9 cellular contexts compared by ENCODE assay signal in genomic region chr7:129644634-129645230, GRCh38. TPM values are rescaled to one million over a fixed set of nuclear protein-coding genes. Genes with fewer than 3 reads are reported as not detected.
DNase-seq lines count a peak whose midpoint lies in the region; ATAC-seq and TF ChIP-seq lines count a peak whose summit lies in the region.
"Had no signal": no experiment of that assay in that cellular context is flagged by ENCODE, and none has a peak within 500 bp of the region (broad histone marks: within the 10 kb centered on the region; RNA-seq: fewer than 3 reads in every experiment).

No MANE protein-coding gene starts in this region.

- intact Hi-C loops in colonic mucosa (cut with DNase I), result no loop called here
- intact Hi-C loops in activated T-helper 1 cell treated with anti-CD3 and anti-CD28 coated beads, Interleukin-12 subunit alpha, Interleukin-12 subunit beta, Interleukin-2, Interleukin-4 antibody, amounts not matched to agents 30 ng/mL and 10 ng/mL and 1 ng/mL, durations not matched to agents 14 hours and 24 hours and 36 hours (cut with micrococcal nuclease), result loop anchor here (2.0 kb wide), 1 partner anchor 302 kb away; no protein-coding TSS in a partner anchor

- DNase-seq in NCI-H526 (lab: John Stamatoyannopoulos, UW) (peak; percentile 59 to 85), colonic mucosa (no peak), myocyte (ENCODE audit: low read depth) (peak; percentile 66), islet precursor cell (no peak)
- DNase-seq in activated T-helper 1 cell treated with anti-CD3 and anti-CD28 coated beads, Interleukin-12 subunit alpha, Interleukin-12 subunit beta, Interleukin-2, Interleukin-4 antibody, amounts not matched to agents 30 ng/mL and 10 ng/mL and 1 ng/mL, durations not matched to agents 14 hours and 24 hours and 36 hours (ENCODE audit: low spot score), result no peak

- no peak overlapping the region for H3K27ac Mint-ChIP-seq in activated T-helper 1 cell treated with anti-CD3 and anti-CD28 coated beads, Interleukin-12 subunit alpha, Interleukin-12 subunit beta, Interleukin-2, Interleukin-4 antibody, amounts not matched to agents 30 ng/mL and 10 ng/mL and 1 ng/mL, durations not matched to agents 14 hours and 24 hours and 36 hours
- H3K27ac Mint-ChIP-seq: activated naive CD4-positive, alpha-beta T cell treated with anti-CD3 and anti-CD28 coated beads, Interleukin-2, amount 50 U/mL, for 24 hours had no signal

- H3K4me1 ChIP-seq in colonic mucosa, result no peaks in the 10 kb centered on the region

- H3K27ac ChIP-seq in 22Rv1 (no peak overlapping the region), colonic mucosa (no peak overlapping the region)

- no peaks in the 10 kb centered on the region for H3K27me3 ChIP-seq in colonic mucosa

- H3K9me3 Mint-ChIP-seq in activated T-helper 1 cell treated with anti-CD3 and anti-CD28 coated beads, Interleukin-12 subunit alpha, Interleukin-12 subunit beta, Interleukin-2, Interleukin-4 antibody, amounts not matched to agents 30 ng/mL and 10 ng/mL and 1 ng/mL, durations not matched to agents 14 hours and 24 hours and 36 hours, result no peaks in the 10 kb centered on the region
- H3K9me3 Mint-ChIP-seq: activated naive CD4-positive, alpha-beta T cell treated with anti-CD3 and anti-CD28 coated beads, Interleukin-2, amount 50 U/mL, for 24 hours had no signal

- no peak overlapping the region for H3K4me3 Mint-ChIP-seq in activated T-helper 1 cell treated with anti-CD3 and anti-CD28 coated beads, Interleukin-12 subunit alpha, Interleukin-12 subunit beta, Interleukin-2, Interleukin-4 antibody, amounts not matched to agents 30 ng/mL and 10 ng/mL and 1 ng/mL, durations not matched to agents 14 hours and 24 hours and 36 hours
- H3K4me3 Mint-ChIP-seq: activated naive CD4-positive, alpha-beta T cell treated with anti-CD3 and anti-CD28 coated beads, Interleukin-2, amount 50 U/mL, for 24 hours had no signal

- H3K27me3 Mint-ChIP-seq in activated T-helper 1 cell treated with anti-CD3 and anti-CD28 coated beads, Interleukin-12 subunit alpha, Interleukin-12 subunit beta, Interleukin-2, Interleukin-4 antibody, amounts not matched to agents 30 ng/mL and 10 ng/mL and 1 ng/mL, durations not matched to agents 14 hours and 24 hours and 36 hours (ENCODE audit: insufficient read depth), result no peaks in the 10 kb centered on the region
- H3K27me3 Mint-ChIP-seq: activated naive CD4-positive, alpha-beta T cell treated with anti-CD3 and anti-CD28 coated beads, Interleukin-2, amount 50 U/mL, for 24 hours had no signal

- H3K36me3 Mint-ChIP-seq in activated T-helper 1 cell treated with anti-CD3 and anti-CD28 coated beads, Interleukin-12 subunit alpha, Interleukin-12 subunit beta, Interleukin-2, Interleukin-4 antibody, amounts not matched to agents 30 ng/mL and 10 ng/mL and 1 ng/mL, durations not matched to agents 14 hours and 24 hours and 36 hours (ENCODE audit: low read depth), result peaks cover 5% of the 10 kb centered on the region

- H3K4me3 ChIP-seq in colonic mucosa, result no peak overlapping the region

- H3K4me1 Mint-ChIP-seq in activated T-helper 1 cell treated with anti-CD3 and anti-CD28 coated beads, Interleukin-12 subunit alpha, Interleukin-12 subunit beta, Interleukin-2, Interleukin-4 antibody, amounts not matched to agents 30 ng/mL and 10 ng/mL and 1 ng/mL, durations not matched to agents 14 hours and 24 hours and 36 hours (ENCODE audit: low read depth), result peaks cover 10% of the 10 kb centered on the region

- no peak overlapping the region for H3K9ac ChIP-seq in colonic mucosa (ENCODE audit: low read depth in 2 of 2, low read length in 2 of 2)

- ATAC-seq in HG02588 (IDR thresholded peaks at IDR 0.05; ENCODE audit: unreplicated experiment), result no peak

- peak; percentile 77 for TF ChIP-seq CTCF in 22Rv1 (IDR thresholded peaks at IDR 0.05)
- peak; percentile 16 for TF ChIP-seq CTCF in GM12873 (IDR thresholded peaks at IDR 0.05; ENCODE audit: insufficient read depth, low read depth, low read length, missing control alignments)
- TF ChIP-seq CTCF in colonic mucosa (IDR thresholded peaks at IDR 0.05), result peak; percentile 17

- H3K36me3 ChIP-seq in colonic mucosa, result no peaks in the 10 kb centered on the region

- no peaks in the 10 kb centered on the region for H3K9me3 ChIP-seq in colonic mucosa

RNA-seq across cellular contexts. Expression of gene NRF1, which starts 33.2 kb away (rescaled TPM):
- total RNA-seq in colonic mucosa (10 to 100 TPM; 13.4 to 15.7 TPM), myocyte (14.2 and 15.1 TPM in 2 replicates)
- polyA plus RNA-seq in myocyte (2012), result 16.3 TPM
- 22.8 and 25.9 TPM in 2 replicates for total RNA-seq in activated T-helper 1 cell treated with anti-CD3 and anti-CD28 coated beads, Interleukin-12 subunit alpha, Interleukin-12 subunit beta, Interleukin-2, Interleukin-4 antibody, amounts not matched to agents 30 ng/mL and 10 ng/mL and 1 ng/mL, durations not matched to agents 14 hours and 24 hours and 36 hours

Comparison
In these comparisons a context has a peak if more than half of its experiments do, and no peak if none do; other contexts are left out.
1. CTCF ChIP-seq: peak in every context shown above with its lines; median percentile 77 in 22Rv1; 17 in colonic mucosa; 16 in GM12873.
2. DNase-seq: peak in NCI-H526 (2 of 2) and myocyte (single experiment); none in colonic mucosa (single experiment), islet precursor cell (single experiment) and activated T-helper 1 cell treated with anti-CD3 and anti-CD28 coated beads, Interleukin-12 subunit alpha, Interleukin-12 subunit beta, Interleukin-2, Interleukin-4 antibody, amounts not matched to agents 30 ng/mL and 10 ng/mL and 1 ng/mL, durations not matched to agents 14 hours and 24 hours and 36 hours (single experiment).